ENCODE assay signal across 8 cellular contexts in the genomic region with DNA sequence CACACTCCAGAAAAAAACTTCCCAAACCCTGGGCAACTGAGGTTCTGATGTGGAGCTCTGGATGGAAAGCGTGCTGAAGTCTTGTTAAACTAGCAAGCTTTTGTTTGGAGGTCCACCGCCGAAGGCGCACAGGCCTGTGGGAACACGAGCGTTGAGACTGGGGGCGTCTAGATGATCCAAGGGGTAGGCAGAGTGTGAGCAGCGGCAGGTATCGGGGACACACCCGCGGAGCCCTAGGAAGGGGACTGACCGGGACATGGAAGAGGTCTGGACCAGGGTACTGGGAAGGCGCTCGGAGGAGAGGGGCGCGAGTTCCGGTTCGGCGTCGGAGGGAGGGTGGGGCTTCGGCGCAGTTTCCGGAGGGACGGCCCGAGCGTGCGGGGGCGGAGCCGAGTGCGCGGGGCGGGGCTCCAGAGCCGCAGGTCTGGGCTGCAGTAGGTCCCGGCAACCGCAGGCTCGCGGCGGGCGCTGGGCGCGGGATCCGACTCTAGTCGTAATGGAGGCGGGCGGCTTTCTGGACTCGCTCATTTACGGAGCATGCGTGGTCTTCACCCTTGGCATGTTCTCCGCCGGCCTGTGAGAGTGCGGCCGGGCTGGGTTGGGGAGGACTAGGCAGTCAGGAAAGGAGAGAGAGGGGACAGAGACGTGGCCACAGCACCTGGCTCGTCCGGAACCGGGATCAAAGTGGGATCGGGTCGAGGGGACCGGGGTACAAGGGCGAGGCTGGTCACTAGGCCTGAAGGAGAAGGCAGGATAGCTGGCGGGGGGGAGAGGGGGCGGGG. TPM values are rescaled to one million over a fixed set of nuclear protein-coding genes. Genes with fewer than 3 reads are reported as not detected.
A peak's percentile ranks its signal among the peaks of the same experiment; 100 is the strongest.
DNase-seq lines count a peak whose midpoint lies in the region; ATAC-seq and TF ChIP-seq lines count a peak whose summit lies in the region.

A gene with protein sequence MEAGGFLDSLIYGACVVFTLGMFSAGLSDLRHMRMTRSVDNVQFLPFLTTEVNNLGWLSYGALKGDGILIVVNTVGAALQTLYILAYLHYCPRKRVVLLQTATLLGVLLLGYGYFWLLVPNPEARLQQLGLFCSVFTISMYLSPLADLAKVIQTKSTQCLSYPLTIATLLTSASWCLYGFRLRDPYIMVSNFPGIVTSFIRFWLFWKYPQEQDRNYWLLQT (plus strand): TSS at position 437 of the 782 bp plus-strand sequence. CDS start 60 bp downstream, at position 497.

- peak within 1 kb of the TSS; percentile 91 for H3K4me2 ChIP-seq in SK-N-SH

- peaks cover 42% of the 10 kb centered on the region for H3K79me2 ChIP-seq in SK-N-SH (ENCODE audit: insufficient read depth)

- H3K9me2 ChIP-seq in SK-N-SH = no peaks in the 10 kb centered on the region

- TF ChIP-seq RAD21 in SK-N-SH (IDR thresholded peaks at IDR 0.05; ENCODE audit: low read length) = no peak

- CTCF ChIA-PET in SK-N-SH (lab: Yijun Ruan, JAX) = interaction anchor here (0.7 to 5.6 kb wide), 13 partner anchors 11 to 286 kb away, joined by 3 to 43 read pairs (median 4); a partner anchor contains a TSS
- CTCF ChIA-PET in activated naive CD4-positive, alpha-beta T cell treated with anti-CD3 and anti-CD28 coated beads, Interleukin-2, amount 10 ng/mL, durations not matched to agents 7 days and 5 days (lab: Charles Lee) = interaction anchor here (0.7 to 2.4 kb wide), 5 partner anchors 25 to 51 kb away, joined by 3 to 12 read pairs (median 6); a partner anchor contains a TSS

- H3K4me1 ChIP-seq in SK-N-SH (ENCODE audit: control insufficient read depth in 1 of 2, insufficient read depth in 2 of 2, low read depth in 1 of 2, low read length in 1 of 2) = peaks cover 6 to 37% of the 10 kb centered on the region in 2 experiments; a peak in 3 of 4 replicates
- peaks cover 80% of the 10 kb centered on the region for H3K4me1 ChIP-seq in suprapubic skin

- H3K9ac ChIP-seq in SK-N-SH = peak within 1 kb of the TSS; percentile 89

- H3K4me3 Mint-ChIP-seq in activated naive CD4-positive, alpha-beta T cell treated with anti-CD3 and anti-CD28 coated beads, Interleukin-2, amount 10 ng/mL, durations not matched to agents 7 days and 5 days = peak within 1 kb of the TSS; percentile 95

- H2AFZ ChIP-seq in SK-N-SH (ENCODE audit: low read depth) = peak within 1 kb of the TSS; percentile 81

- H3K27me3 ChIP-seq in SK-N-SH (ENCODE audit: insufficient read depth) = no peaks in the 10 kb centered on the region
- no peaks in the 10 kb centered on the region for H3K27me3 ChIP-seq in suprapubic skin

- peak in 1 of 2 donors; percentile 78 for TF ChIP-seq POLR2A in suprapubic skin (IDR thresholded peaks at IDR 0.05)

- POLR2A ChIA-PET in SK-N-SH (lab: Yijun Ruan, JAX) = interaction anchor here (0.6 to 1.6 kb wide), 4 partner anchors 32 to 68 kb away, joined by 3 to 5 read pairs (median 4); a partner anchor contains a TSS

- H3K9me3 Mint-ChIP-seq in activated naive CD4-positive, alpha-beta T cell treated with anti-CD3 and anti-CD28 coated beads, Interleukin-2, amount 10 ng/mL, durations not matched to agents 7 days and 5 days = no peaks in the 10 kb centered on the region

- no peak; the same call in 1 of the 2 replicates for TF ChIP-seq CTCF in SK-N-SH (IDR thresholded peaks at IDR 0.05)
- TF ChIP-seq CTCF in suprapubic skin (IDR thresholded peaks at IDR 0.05) = peak in 1 of 2 donors; percentile 52

- H3K9me3 ChIP-seq in SK-N-SH (no peaks in the 10 kb centered on the region), suprapubic skin (no peaks in the 10 kb centered on the region)

- H3K27ac ChIP-seq in SK-N-SH (ENCODE audit: low read depth in 2 of 2, low read length in 1 of 2) (peak within 1 kb of the TSS; percentile 96 to 98), suprapubic skin (peak within 1 kb of the TSS; percentile 100)

- H4K20me1 ChIP-seq in SK-N-SH (ENCODE audit: insufficient read depth) = no peaks in the 10 kb centered on the region

- DNase-seq in GM04504 (ENCODE audit: low read depth) (peak; percentile 82), NCI-H1092 (lab: John Stamatoyannopoulos, UW) (peak; percentile 93), SK-N-SH (peak; percentile 97), germinal center (ENCODE audit: low spot score) (peak; percentile 96), occipital lobe (lab: John Stamatoyannopoulos, UW) (peak; percentile 93), suprapubic skin (ENCODE audit: low spot score in 2 of 2) (peak; percentile 97 to 98)
- DNase-seq in activated naive CD4-positive, alpha-beta T cell treated with anti-CD3 and anti-CD28 coated beads, Interleukin-2, amount 10 ng/mL, durations not matched to agents 7 days and 5 days = peak; percentile 95

- peak within 1 kb of the TSS; percentile 97 for H3K27ac Mint-ChIP-seq in activated naive CD4-positive, alpha-beta T cell treated with anti-CD3 and anti-CD28 coated beads, Interleukin-2, amount 10 ng/mL, durations not matched to agents 7 days and 5 days

- peaks cover 36% of the 10 kb centered on the region for H3F3A ChIP-seq in SK-N-SH (replicated peaks; ENCODE audit: insufficient read depth)

- no peak; a peak in 1 of 4 replicates for TF ChIP-seq EP300 in SK-N-SH (IDR thresholded peaks at IDR 0.05; ENCODE audit: borderline replicate concordance in 1 of 2, low read depth in 1 of 2, low read length in 1 of 2)
- no peak for TF ChIP-seq EP300 in suprapubic skin (IDR thresholded peaks at IDR 0.05)

- peak; percentile 73 for ATAC-seq in HG02588 (IDR thresholded peaks at IDR 0.05; ENCODE audit: unreplicated experiment)

- H3K36me3 Mint-ChIP-seq in activated naive CD4-positive, alpha-beta T cell treated with anti-CD3 and anti-CD28 coated beads, Interleukin-2, amount 10 ng/mL, durations not matched to agents 7 days and 5 days = peaks cover 22% of the 10 kb centered on the region

- H3K36me3 ChIP-seq in SK-N-SH (replicated peaks in 1 of 2; ENCODE audit: control insufficient read depth in 1 of 2, insufficient read depth in 2 of 2, low read length in 1 of 2) = peaks cover 17 to 34% of the 10 kb centered on the region in 2 experiments
- H3K36me3 ChIP-seq in suprapubic skin = peaks cover 30% of the 10 kb centered on the region

- peaks cover 11% of the 10 kb centered on the region for H3K27me3 Mint-ChIP-seq in activated naive CD4-positive, alpha-beta T cell treated with anti-CD3 and anti-CD28 coated beads, Interleukin-2, amount 10 ng/mL, durations not matched to agents 7 days and 5 days

- H3K4me3 ChIP-seq in SK-N-SH (ENCODE audit: low read depth in 2 of 2, low read length in 1 of 2) (peak within 1 kb of the TSS; percentile 72 to 73), suprapubic skin (peak within 1 kb of the TSS; percentile 61)

- peaks cover 45% of the 10 kb centered on the region for H3K4me1 Mint-ChIP-seq in activated naive CD4-positive, alpha-beta T cell treated with anti-CD3 and anti-CD28 coated beads, Interleukin-2, amount 10 ng/mL, durations not matched to agents 7 days and 5 days

- 1% methylated on average over 58 of the region's 62 CpGs for WGBS in SK-N-SH (ENCODE audit: low lambda C conversion rate)
- WGBS in suprapubic skin = under 1% methylated on average over 58 of the region's 62 CpGs

TF ChIP-seq in SK-N-SH, 30 proteins besides CTCF, POLR2A, EP300 and RAD21 (continues in another document):
- TF ChIP-seq NFIC (IDR thresholded peaks at IDR 0.05; ENCODE audit: borderline replicate concordance) (no peak), MEF2A (IDR thresholded peaks at IDR 0.05; ENCODE audit: borderline replicate concordance, low read depth) (no peak), GATA2 (CRISPR knock-in tag; IDR thresholded peaks at IDR 0.05) (no peak), RFX5 (IDR thresholded peaks at IDR 0.05; ENCODE audit: low read length) (no peak; the same call in 1 of the 2 replicates), SMC3 (IDR thresholded peaks at IDR 0.05; ENCODE audit: low read depth, low read length) (no peak; the same call in 1 of the 2 replicates), TCF12 (IDR thresholded peaks at IDR 0.05) (no peak; the same call in 1 of the 2 replicates), CHD2 (IDR thresholded peaks at IDR 0.05; ENCODE audit: low read length, partially characterized antibody) (peak; percentile 11), TAF1 (IDR thresholded peaks at IDR 0.05; ENCODE audit: borderline replicate concordance, low read depth, low read length) (peak; percentile 76; the same call in 1 of the 2 replicates), EZH2phosphoT487 (IDR thresholded peaks at IDR 0.05; ENCODE audit: borderline replicate concordance, low read depth) (no peak), POLR2AphosphoS5 (IDR thresholded peaks at IDR 0.05; ENCODE audit: low read depth, low read length) (peak; percentile 85), RCOR1 (IDR thresholded peaks at IDR 0.05; ENCODE audit: low read length) (peak; percentile 8; the same call in 1 of the 2 replicates)
- TF ChIP-seq, protein P1, sequence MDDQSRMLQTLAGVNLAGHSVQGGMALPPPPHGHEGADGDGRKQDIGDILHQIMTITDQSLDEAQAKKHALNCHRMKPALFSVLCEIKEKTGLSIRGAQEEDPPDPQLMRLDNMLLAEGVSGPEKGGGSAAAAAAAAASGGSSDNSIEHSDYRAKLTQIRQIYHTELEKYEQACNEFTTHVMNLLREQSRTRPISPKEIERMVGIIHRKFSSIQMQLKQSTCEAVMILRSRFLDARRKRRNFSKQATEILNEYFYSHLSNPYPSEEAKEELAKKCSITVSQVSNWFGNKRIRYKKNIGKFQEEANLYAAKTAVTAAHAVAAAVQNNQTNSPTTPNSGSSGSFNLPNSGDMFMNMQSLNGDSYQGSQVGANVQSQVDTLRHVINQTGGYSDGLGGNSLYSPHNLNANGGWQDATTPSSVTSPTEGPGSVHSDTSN (IDR thresholded peaks at IDR 0.05) = no peak; the same call in 1 of the 2 replicates
- TF ChIP-seq, protein P2, sequence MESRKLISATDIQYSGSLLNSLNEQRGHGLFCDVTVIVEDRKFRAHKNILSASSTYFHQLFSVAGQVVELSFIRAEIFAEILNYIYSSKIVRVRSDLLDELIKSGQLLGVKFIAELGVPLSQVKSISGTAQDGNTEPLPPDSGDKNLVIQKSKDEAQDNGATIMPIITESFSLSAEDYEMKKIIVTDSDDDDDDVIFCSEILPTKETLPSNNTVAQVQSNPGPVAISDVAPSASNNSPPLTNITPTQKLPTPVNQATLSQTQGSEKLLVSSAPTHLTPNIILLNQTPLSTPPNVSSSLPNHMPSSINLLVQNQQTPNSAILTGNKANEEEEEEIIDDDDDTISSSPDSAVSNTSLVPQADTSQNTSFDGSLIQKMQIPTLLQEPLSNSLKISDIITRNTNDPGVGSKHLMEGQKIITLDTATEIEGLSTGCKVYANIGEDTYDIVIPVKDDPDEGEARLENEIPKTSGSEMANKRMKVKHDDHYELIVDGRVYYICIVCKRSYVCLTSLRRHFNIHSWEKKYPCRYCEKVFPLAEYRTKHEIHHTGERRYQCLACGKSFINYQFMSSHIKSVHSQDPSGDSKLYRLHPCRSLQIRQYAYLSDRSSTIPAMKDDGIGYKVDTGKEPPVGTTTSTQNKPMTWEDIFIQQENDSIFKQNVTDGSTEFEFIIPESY (IDR thresholded peaks at IDR 0.05; ENCODE audit: borderline replicate concordance, low read depth) = no peak

RNA-seq across cellular contexts. Expression of the gene that starts here (rescaled TPM):
- 58.4 and 71.1 TPM in 2 replicates for polyA plus RNA-seq in SK-N-SH (2012; rRNA removed)
- 55.0 and 58.7 TPM in 2 replicates for polyA plus RNA-seq in SK-N-SH (2012; cell fraction: cytosol; rRNA removed)
- polyA plus RNA-seq in SK-N-SH (2012; cell fraction: nucleus; rRNA removed) = 31.4 and 40.2 TPM in 2 replicates
- total RNA-seq in occipital lobe (6.2 TPM), suprapubic skin (10 to 100 TPM; 27.9 to 56.1 (median 32.6) TPM)

Comparison
In these comparisons a context has a peak if more than half of its experiments do, and no peak if none do; other contexts are left out.
1. Peak in every context shown above with its lines: DNase-seq, ATAC-seq, H3K4me3 ChIP-seq and H3K27ac ChIP-seq.